ENCODE assay signal across 1 cellular context in genomic region chr11:18324381-18324780, GRCh38.
TF ChIP-seq lines count a peak whose summit lies in the region.

No MANE protein-coding gene starts in this region.

TF ChIP-seq in K562, 482 proteins besides CTCF, POLR2A, EP300 and RAD21 (continued from another document and continues in another):
- 0 out of 2 replicates have a peak, but pooled peaks have one; percentile 35 for TF ChIP-seq NFRKB (IDR thresholded peaks at IDR 0.05; ENCODE audit: low read depth)
- TF ChIP-seq ZSCAN29 (IDR thresholded peaks at IDR 0.05): no peak
- TF ChIP-seq RCOR1 (IDR thresholded peaks at IDR 0.05; ENCODE audit: borderline replicate concordance in 1 of 2, low read depth in 2 of 2, low read length in 2 of 2): peak in 1 of 2 experiments; percentile 4; a peak in 1 of 4 replicates
- no peak for TF ChIP-seq SMAD2 (IDR thresholded peaks at IDR 0.05; ENCODE audit: low read depth, low read length)
- no peak for TF ChIP-seq NELFE (IDR thresholded peaks at IDR 0.05; ENCODE audit: insufficient read depth, insufficient read length)
- TF ChIP-seq PTRF (tag; IDR thresholded peaks at IDR 0.05): no peak
- no peak for TF ChIP-seq ZNF444 (CRISPR knock-in tag; IDR thresholded peaks at IDR 0.05)
- TF ChIP-seq RFX5 (IDR thresholded peaks at IDR 0.05; ENCODE audit: low read depth, low read length): no peak
- TF ChIP-seq MTA3 (IDR thresholded peaks at IDR 0.05; ENCODE audit: borderline replicate concordance): 0 out of 2 replicates have a peak, but pooled peaks have one; percentile 33
- no peak for TF ChIP-seq ZKSCAN3 (CRISPR knock-in tag; IDR thresholded peaks at IDR 0.05)
- no peak for TF ChIP-seq TSC22D4 (tag; IDR thresholded peaks at IDR 0.05)
- no peak for TF ChIP-seq MTA1 (IDR thresholded peaks at IDR 0.05; ENCODE audit: borderline replicate concordance)
- no peak for TF ChIP-seq ZNF589 (CRISPR knock-in tag; IDR thresholded peaks at IDR 0.05; ENCODE audit: low read depth)
- peak; percentile 41; the same call in 1 of the 2 replicates for TF ChIP-seq ELF2 (CRISPR knock-in tag; IDR thresholded peaks at IDR 0.05)
- no peak for TF ChIP-seq MAFK (IDR thresholded peaks at IDR 0.05; ENCODE audit: low read length)
- no peak for TF ChIP-seq ZFP1 (CRISPR knock-in tag; IDR thresholded peaks at IDR 0.05)
- no peak for TF ChIP-seq HDAC6 (IDR thresholded peaks at IDR 0.05; ENCODE audit: low read depth, low read length)
- TF ChIP-seq KDM5B (IDR thresholded peaks at IDR 0.05; ENCODE audit: insufficient replicate concordance, low read depth, low read length): no peak
- no peak for TF ChIP-seq COPS2 (conservative IDR thresholded peaks at IDR 0.05)
- no peak for TF ChIP-seq WHSC1 (IDR thresholded peaks at IDR 0.05; ENCODE audit: low read length)
- TF ChIP-seq SIN3A (IDR thresholded peaks at IDR 0.05; ENCODE audit: borderline replicate concordance in 2 of 2, control insufficient read depth in 1 of 2, low read depth in 2 of 2, low read length in 2 of 2): peak in 1 of 2 experiments; percentile 25; a peak in 1 of 4 replicates
- no peak for TF ChIP-seq USF1 (CRISPR knock-in tag; IDR thresholded peaks at IDR 0.05)
- no peak for TF ChIP-seq GTF3C2 (IDR thresholded peaks at IDR 0.05; ENCODE audit: borderline replicate concordance, extremely low read depth, insufficient read length)
- TF ChIP-seq SMARCA4 (IDR thresholded peaks at IDR 0.05): 0 out of 2 replicates have a peak, but pooled peaks have one; percentile 19
- no peak for TF ChIP-seq KLF16 (IDR thresholded peaks at IDR 0.05)
- peak; percentile 52 for TF ChIP-seq ARID1B (IDR thresholded peaks at IDR 0.05)
- no peak for TF ChIP-seq ZNF785 (CRISPR knock-in tag; IDR thresholded peaks at IDR 0.05)
- peak; percentile 76 for TF ChIP-seq SMARCB1 (IDR thresholded peaks at IDR 0.05; ENCODE audit: insufficient read length, low read depth)
- peak; percentile 31 for TF ChIP-seq ZBTB40 (IDR thresholded peaks at IDR 0.05)
- no peak for TF ChIP-seq ZBTB40 (CRISPR knock-in tag; IDR thresholded peaks at IDR 0.05)
- TF ChIP-seq ATF4 (CRISPR knock-in tag; IDR thresholded peaks at IDR 0.05): no peak
- no peak for TF ChIP-seq PYGO2 (tag; IDR thresholded peaks at IDR 0.05)
- no peak for TF ChIP-seq MTA2 (IDR thresholded peaks at IDR 0.05; ENCODE audit: low read depth)
- TF ChIP-seq NFXL1 (CRISPR knock-in tag; IDR thresholded peaks at IDR 0.05): no peak
- no peak for TF ChIP-seq NCOA2 (IDR thresholded peaks at IDR 0.05; ENCODE audit: partially characterized antibody in 2 of 2)
- TF ChIP-seq SLC30A9 (CRISPR knock-in tag; IDR thresholded peaks at IDR 0.05): no peak
- TF ChIP-seq GATA2 (CRISPR knock-in tag; IDR thresholded peaks at IDR 0.05): peak; percentile 44; the same call in 1 of the 2 replicates
- no peak for TF ChIP-seq SRF (CRISPR knock-in tag; IDR thresholded peaks at IDR 0.05)
- no peak for TF ChIP-seq HNRNPLL (IDR thresholded peaks at IDR 0.05; ENCODE audit: low read depth, low read length, poor library complexity, severe bottlenecking)
- TF ChIP-seq AFF1 (IDR thresholded peaks at IDR 0.05; ENCODE audit: low read depth in 1 of 2, partially characterized antibody in 2 of 2): peak in 1 of 2 experiments; percentile 34
- no peak for TF ChIP-seq ARID3B (CRISPR knock-in tag; IDR thresholded peaks at IDR 0.05; ENCODE audit: borderline replicate concordance)
- TF ChIP-seq HDAC1 (IDR thresholded peaks at IDR 0.05): peak in 1 of 2 experiments; percentile 38; a peak in 1 of 4 replicates
- TF ChIP-seq ZNF124 (CRISPR knock-in tag; IDR thresholded peaks at IDR 0.05): no peak
- TF ChIP-seq HLTF (IDR thresholded peaks at IDR 0.05): no peak
- TF ChIP-seq TCF3 (CRISPR knock-in tag; IDR thresholded peaks at IDR 0.05): peak; percentile 35; the same call in 1 of the 2 replicates
- TF ChIP-seq SPI1 (IDR thresholded peaks at IDR 0.05; ENCODE audit: borderline replicate concordance, low read depth, low read length): peak; percentile 75
- no peak for TF ChIP-seq CBX3 (IDR thresholded peaks at IDR 0.05; ENCODE audit: borderline replicate concordance in 1 of 2, low read length in 2 of 2)
- no peak for TF ChIP-seq SAP30 (IDR thresholded peaks at IDR 0.05; ENCODE audit: borderline replicate concordance, insufficient read depth, low read depth, low read length, poor library complexity, severe bottlenecking)
- TF ChIP-seq OTX1 (CRISPR knock-in tag; IDR thresholded peaks at IDR 0.05): no peak
- no peak for TF ChIP-seq TAF15 (IDR thresholded peaks at IDR 0.05; ENCODE audit: low read depth, low read length)
- no peak for TF ChIP-seq IFI16 (CRISPR knock-in tag; IDR thresholded peaks at IDR 0.05)
- no peak for TF ChIP-seq SNRNP70 (optimal IDR thresholded peaks at IDR 0.05; ENCODE audit: low read depth, low read length)
- TF ChIP-seq BRD4 (IDR thresholded peaks at IDR 0.05): no peak
- TF ChIP-seq STAG1 (CRISPR knock-in tag; IDR thresholded peaks at IDR 0.05; ENCODE audit: borderline replicate concordance): no peak
